17 cellular contexts compared by ENCODE assay signal in the genomic region with DNA sequence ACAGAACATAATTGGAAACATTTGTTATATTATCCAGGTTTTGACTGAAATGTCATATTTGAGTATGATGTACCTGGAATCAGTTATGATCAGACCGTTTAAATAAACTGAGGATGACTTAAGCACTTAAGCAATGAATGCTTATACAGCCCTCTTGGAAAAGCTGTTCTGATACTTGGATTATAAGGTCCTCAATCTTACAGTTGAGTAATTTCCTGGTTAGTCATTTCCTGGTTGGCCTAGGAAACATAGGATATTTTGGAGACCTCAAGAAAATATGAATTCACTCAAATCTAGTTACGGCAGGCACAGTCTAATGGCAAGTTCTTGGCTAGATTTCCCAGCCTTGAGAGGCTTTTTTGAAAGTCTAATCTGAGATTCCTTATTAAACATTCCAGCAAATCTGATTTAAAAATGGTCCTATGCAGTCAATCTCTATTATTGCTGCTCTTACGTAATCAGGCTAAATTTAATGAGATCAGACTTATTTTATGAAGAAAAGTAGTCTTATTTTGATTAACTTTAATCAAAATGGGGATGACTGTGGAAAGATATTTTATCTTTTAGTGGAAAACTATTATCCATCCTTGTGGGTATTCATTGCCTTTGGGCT.
DNase-seq lines count a peak whose midpoint lies in the region; ATAC-seq, FAIRE-seq and TF ChIP-seq lines count a peak whose summit lies in the region.
"Had no signal": no experiment of that assay in that cellular context is flagged by ENCODE, and none has a peak within 500 bp of the region (broad histone marks: within the 10 kb centered on the region; RNA-seq: fewer than 3 reads in every experiment).

No MANE protein-coding gene starts in this region.

- dilution Hi-C loops in endothelial cell of umbilical vein (cut with MboI; ENCODE audit: extremely low pct_ligation_motif_present, low sequenced_read_pairs) = no loop called here

- H3K9me2 ChIP-seq in PC-3 (replicated peaks; ENCODE audit: low read length) (no peaks in the 10 kb centered on the region), PC-9 (ENCODE audit: insufficient read depth) (no peaks in the 10 kb centered on the region), Karpas-422 (replicated peaks; ENCODE audit: insufficient read depth, low read length) (0 out of 2 replicates have a peak, but pooled peaks cover 3% of the 10 kb centered on the region)

- no peaks in the 10 kb centered on the region for H3K79me2 ChIP-seq in PC-3 (ENCODE audit: low read length)
- H3K79me2 ChIP-seq in endothelial cell of umbilical vein (ENCODE audit: control insufficient read depth, insufficient read depth, low read length) = no peaks in the 10 kb centered on the region
- H3K79me2 ChIP-seq in osteoblast (ENCODE audit: insufficient read depth, low read length) = no peaks in the 10 kb centered on the region
- H3K79me2 ChIP-seq in PC-9 (ENCODE audit: low read depth) = no peaks in the 10 kb centered on the region
- no peaks in the 10 kb centered on the region for H3K79me2 ChIP-seq in Karpas-422 (ENCODE audit: low read length)

- H3K9me1 ChIP-seq in endothelial cell of umbilical vein (replicated peaks; ENCODE audit: control insufficient read depth, extremely low read depth, insufficient read depth, low read length) = no peaks in the 10 kb centered on the region

- peaks cover 0 to 9% (median 4%) of the 10 kb centered on the region in 11 experiments; a peak in 5 of 22 replicates for H3K9me3 ChIP-seq in BLaER1 treated with 17β-estradiol and CSF1 and Interleukin-3, amounts not matched to agents 10 nM and 100 nM (replicated peaks in 1 of 11)
- H3K9me3 ChIP-seq in PC-3 (ENCODE audit: low read length) (no peaks in the 10 kb centered on the region), endothelial cell of umbilical vein (replicated peaks; ENCODE audit: control insufficient read depth, insufficient read depth, low read length) (no peaks in the 10 kb centered on the region), osteoblast (ENCODE audit: low read depth, low read length) (no peaks in the 10 kb centered on the region), PC-9 (ENCODE audit: insufficient read depth, low read depth) (no peaks in the 10 kb centered on the region), Karpas-422 (ENCODE audit: low read length) (no peaks in the 10 kb centered on the region)
- H3K9me3 ChIP-seq: prostate gland had no signal

- intact Hi-C loops in PC-3 (cut with micrococcal nuclease) (no loop called here), endothelial cell of umbilical vein (cut with micrococcal nuclease) (no loop called here), PC-9 (cut with micrococcal nuclease; ENCODE audit: unreplicated experiment) (no loop called here)

- no peaks in the 10 kb centered on the region for H4K20me1 ChIP-seq in BLaER1 treated with 17β-estradiol and CSF1 and Interleukin-3, amounts not matched to agents 10 nM and 100 nM
- H4K20me1 ChIP-seq in PC-3 (ENCODE audit: low read length) = no peaks in the 10 kb centered on the region
- no peaks in the 10 kb centered on the region for H4K20me1 ChIP-seq in endothelial cell of umbilical vein (replicated peaks; ENCODE audit: control insufficient read depth, extremely low read depth, insufficient read depth, low read length)
- no peaks in the 10 kb centered on the region for H4K20me1 ChIP-seq in osteoblast (ENCODE audit: insufficient read depth, low read length)
- no peaks in the 10 kb centered on the region for H4K20me1 ChIP-seq in PC-9 (ENCODE audit: insufficient read depth)
- H4K20me1 ChIP-seq in Karpas-422 (ENCODE audit: insufficient read depth, low read depth, low read length) = no peaks in the 10 kb centered on the region

- POLR2A ChIA-PET in PC-3 (lab: Charles Lee; ENCODE audit: unreplicated experiment) = no interaction called here
- POLR2A ChIA-PET in endothelial cell of umbilical vein (lab: Charles Lee) = no interaction called here
- POLR2A ChIA-PET in PC-9 (lab: Charles Lee; ENCODE audit: unreplicated experiment) = no interaction called here

- peaks cover 0 to 22% (median 0%) of the 10 kb centered on the region in 10 experiments; a peak in 6 of 20 replicates for H3K4me1 ChIP-seq in BLaER1 treated with 17β-estradiol and CSF1 and Interleukin-3, amounts not matched to agents 10 nM and 100 nM
- H3K4me1 ChIP-seq in PC-3 (ENCODE audit: insufficient read depth, low read length) (peaks cover 10% of the 10 kb centered on the region), endothelial cell of umbilical vein (ENCODE audit: control insufficient read depth, extremely low read depth, insufficient read depth, low read length) (peaks cover 12% of the 10 kb centered on the region), osteoblast (ENCODE audit: insufficient read depth, low read length) (peaks cover 11% of the 10 kb centered on the region), PC-9 (replicated peaks; ENCODE audit: insufficient read depth) (no peaks in the 10 kb centered on the region), Karpas-422 (ENCODE audit: low read length) (no peaks in the 10 kb centered on the region)
- H3K4me1 ChIP-seq: gastroesophageal sphincter, prostate gland had no signal

- peak; percentile 85 for FAIRE-seq in endothelial cell of umbilical vein (lab: Jason Lieb, UNC)

- H3K4me3 ChIP-seq in BLaER1 treated with 17β-estradiol and CSF1 and Interleukin-3, amounts not matched to agents 10 nM and 100 nM = no peak overlapping the region
- H3K4me3 ChIP-seq in PC-3 (ENCODE audit: low read length) (no peak overlapping the region), endothelial cell of umbilical vein (replicated peaks in 1 of 3; ENCODE audit: insufficient read depth in 1 of 3, low read depth in 1 of 3, low read length in 3 of 3) (no peak overlapping the region), osteoblast (ENCODE audit: insufficient read depth, low read length) (no peak overlapping the region), PC-9 (no peak overlapping the region), Karpas-422 (ENCODE audit: low read length) (no peak overlapping the region)
- H3K4me3 ChIP-seq: coronary artery, gastroesophageal sphincter, prostate gland had no signal

- TF ChIP-seq CTCF in PC-3 (conservative IDR thresholded peaks at IDR 0.05; ENCODE audit: low read depth, low read length) = no peak
- TF ChIP-seq CTCF in endothelial cell of umbilical vein (IDR thresholded peaks at IDR 0.05; ENCODE audit: extremely low read depth in 1 of 2, insufficient read depth in 1 of 2, low read depth in 1 of 2, low read length in 2 of 2) = no peak
- TF ChIP-seq CTCF in osteoblast (IDR thresholded peaks at IDR 0.05; ENCODE audit: extremely low read depth, low read depth, low read length) = no peak
- no peak for TF ChIP-seq CTCF in PC-9 (conservative IDR thresholded peaks at IDR 0.05)

- no peaks in the 10 kb centered on the region for H3K27me3 ChIP-seq in BLaER1 treated with 17β-estradiol and CSF1 and Interleukin-3, amounts not matched to agents 10 nM and 100 nM
- H3K27me3 ChIP-seq in PC-3 (ENCODE audit: low read length) (0 out of 2 replicates have a peak, but pooled peaks cover 15% of the 10 kb centered on the region), endothelial cell of umbilical vein (ENCODE audit: control insufficient read depth in 2 of 2, insufficient read depth in 2 of 2, low read length in 2 of 2) (peaks cover 1 to 3% of the 10 kb centered on the region in 2 experiments), osteoblast (ENCODE audit: insufficient read depth, low read length) (no peaks in the 10 kb centered on the region), PC-9 (ENCODE audit: insufficient read depth, low read depth) (no peaks in the 10 kb centered on the region), Karpas-422 (ENCODE audit: low read length) (no peaks in the 10 kb centered on the region)
- H3K27me3 ChIP-seq: gastroesophageal sphincter had no signal

- no peaks in the 10 kb centered on the region for H3K36me3 ChIP-seq in BLaER1 treated with 17β-estradiol and CSF1 and Interleukin-3, amounts not matched to agents 10 nM and 100 nM
- H3K36me3 ChIP-seq in PC-3 (ENCODE audit: low read depth, low read length) = no peaks in the 10 kb centered on the region
- no peaks in the 10 kb centered on the region for H3K36me3 ChIP-seq in endothelial cell of umbilical vein (ENCODE audit: control insufficient read depth in 2 of 2, extremely low read depth in 1 of 2, insufficient read depth in 2 of 2, low read length in 2 of 2)
- H3K36me3 ChIP-seq in osteoblast (ENCODE audit: insufficient read depth, low read length) = no peaks in the 10 kb centered on the region
- no peaks in the 10 kb centered on the region for H3K36me3 ChIP-seq in PC-9 (ENCODE audit: low read depth)
- H3K36me3 ChIP-seq in Karpas-422 (ENCODE audit: insufficient read depth, low read length) = no peaks in the 10 kb centered on the region
- H3K36me3 ChIP-seq: gastroesophageal sphincter, prostate gland had no signal

- H2AFZ ChIP-seq in PC-3 (ENCODE audit: low read length) (no peak overlapping the region), endothelial cell of umbilical vein (ENCODE audit: low read depth, low read length) (no peak overlapping the region), osteoblast (ENCODE audit: low read length) (no peak overlapping the region), PC-9 (no peak overlapping the region), Karpas-422 (ENCODE audit: low read length) (no peak overlapping the region)

- no peak for TF ChIP-seq POLR2A in endothelial cell of umbilical vein (IDR thresholded peaks at IDR 0.05; ENCODE audit: low read depth, low read length)

- no peaks in the 10 kb centered on the region for H3F3A ChIP-seq in PC-3 (ENCODE audit: low read length, unreplicated experiment)
- no peaks in the 10 kb centered on the region for H3F3A ChIP-seq in PC-9 (ENCODE audit: insufficient read depth, low read depth)

- peak; percentile 70 for DNase-seq in PC-3
- DNase-seq in endothelial cell of umbilical vein (ENCODE audit: low read depth, low spot score) = peak; percentile 92
- DNase-seq in osteoblast (ENCODE audit: insufficient read length, low spot score, missing footprints) = no peak
- no peak for DNase-seq in PC-9
- DNase-seq in UCSD-AML1 (lab: John Stamatoyannopoulos, UW; ENCODE audit: unreplicated experiment) = no peak
- DNase-seq in Karpas-422 = no peak
- DNase-seq: activated B cell treated with CpG ODN at 0.5 μM for 24 hours; CD8-positive, alpha-beta T cell; GDM1; H9; MV-4-11; stimulated activated CD4-positive, alpha-beta T cell treated with anti-CD3 and anti-CD28 coated beads, Interleukin-2, amount 100 ng/mL, for 24 hours had no signal

- ATAC-seq in PC-3 (peak; percentile 95), HG03442 (IDR thresholded peaks at IDR 0.05; ENCODE audit: unreplicated experiment) (no peak)
- ATAC-seq: CD8-positive, alpha-beta T cell; gastroesophageal sphincter had no signal

- CTCF ChIA-PET in PC-3 (lab: Charles Lee) (no interaction called here), endothelial cell of umbilical vein (lab: Charles Lee) (no interaction called here), PC-9 (lab: Charles Lee) (no interaction called here)

- H3K9ac ChIP-seq in BLaER1 treated with 17β-estradiol and CSF1 and Interleukin-3, amounts not matched to agents 10 nM and 100 nM = no peak overlapping the region
- H3K9ac ChIP-seq in PC-3 (ENCODE audit: low read length) = no peak overlapping the region
- H3K9ac ChIP-seq in endothelial cell of umbilical vein (replicated peaks; ENCODE audit: extremely low read depth, insufficient read depth, low read length) = peak overlapping the region; percentile 22
- no peak overlapping the region for H3K9ac ChIP-seq in Karpas-422 (ENCODE audit: low read length)

- peak overlapping the region in 6 of 11 experiments; percentile 3 to 63 (median 34); a peak in 10 of 22 replicates for H3K4me2 ChIP-seq in BLaER1 treated with 17β-estradiol and CSF1 and Interleukin-3, amounts not matched to agents 10 nM and 100 nM
- H3K4me2 ChIP-seq in PC-3 (ENCODE audit: low read length) (no peak overlapping the region), endothelial cell of umbilical vein (ENCODE audit: insufficient read depth, low read length) (peak overlapping the region; percentile 72), osteoblast (ENCODE audit: insufficient read depth, low read length) (no peak overlapping the region), PC-9 (no peak overlapping the region), Karpas-422 (ENCODE audit: low read depth, low read length, poor library complexity, severe bottlenecking) (no peak overlapping the region)

- 0 out of 22 replicates have a peak overlapping the region, but pooled peaks of 1 of the 11 experiments have one; percentile 5 for H3K27ac ChIP-seq in BLaER1 treated with 17β-estradiol and CSF1 and Interleukin-3, amounts not matched to agents 10 nM and 100 nM
- H3K27ac ChIP-seq in PC-3 (ENCODE audit: low read length) = peak overlapping the region; percentile 12
- peak overlapping the region; percentile 65 for H3K27ac ChIP-seq in endothelial cell of umbilical vein (ENCODE audit: insufficient read depth, low read depth, low read length)
- peak overlapping the region; percentile 58 for H3K27ac ChIP-seq in osteoblast (ENCODE audit: low read depth, low read length)
- no peak overlapping the region for H3K27ac ChIP-seq in PC-9
- H3K27ac ChIP-seq in Karpas-422 (ENCODE audit: low read length) = no peak overlapping the region
- H3K27ac ChIP-seq: coronary artery, gastroesophageal sphincter, prostate gland had no signal

- BruUV-seq in PC-3 (replicated peaks; lab: Mats Ljungman, UMichigan) (no TSS peak), endothelial cell of umbilical vein (replicated peaks; lab: Mats Ljungman, UMichigan) (no TSS peak), PC-9 (replicated peaks; lab: Mats Ljungman, UMichigan) (no TSS peak)

Comparison
In these comparisons a context has a peak if more than half of its experiments do, and no peak if none do; other contexts are left out.
1. H3K27ac ChIP-seq: peak in PC-3 (single experiment), endothelial cell of umbilical vein (single experiment) and osteoblast (single experiment); none in PC-9 (single experiment) and Karpas-422 (single experiment).
2. H3K4me2 ChIP-seq: peak in BLaER1 treated with 17β-estradiol and CSF1 and Interleukin-3, amounts not matched to agents 10 nM and 100 nM (6 of 11) and endothelial cell of umbilical vein (single experiment); none in PC-3 (single experiment), osteoblast (single experiment), PC-9 (single experiment) and Karpas-422 (single experiment).
3. DNase-seq: peak in PC-3 (single experiment) and endothelial cell of umbilical vein (single experiment); none in osteoblast (single experiment), PC-9 (0 of 2), UCSD-AML1 (single experiment) and Karpas-422 (single experiment).